Comparison of ENCODE assay signal across 8 cellular contexts in genomic region chr20:35767683-35768402, GRCh38. TPM values are rescaled to one million over a fixed set of nuclear protein-coding genes. Genes with fewer than 3 reads are reported as not detected.
A peak's percentile ranks its signal among the peaks of the same experiment; 100 is the strongest.
DNase-seq lines count a peak whose midpoint lies in the region; ATAC-seq and TF ChIP-seq lines count a peak whose summit lies in the region.
"Not testable (repeated sequence)": the region's sequence is repeated elsewhere in the genome, so short reads cannot be mapped to it uniquely, and the experiment has no call there.

No MANE protein-coding gene starts in this region.

- DNase-seq in OCI-M1 (lab: John Stamatoyannopoulos, UW) (peak; percentile 24), activated T-cell treated with anti-CD3 and anti-CD28 coated beads for 24 hours (ENCODE audit: low read depth) (peak; percentile 52), spleen (peak; percentile 91), uterus (peak; percentile 49 to 67)

- H3K27me3 ChIP-seq in duodenal mucosa (ENCODE audit: control insufficient read depth in 1 of 2, insufficient read depth in 2 of 2, low read length in 2 of 2); liver (ENCODE audit: control insufficient read depth in 4 of 4, insufficient read depth in 4 of 4, low read length in 3 of 4); spleen (replicated peaks in 1 of 7); uterus: not testable (repeated sequence)

- ATAC-seq in GM18870 (IDR thresholded peaks at IDR 0.05; ENCODE audit: unreplicated experiment), result peak; percentile 45
- peak; percentile 53 for ATAC-seq in HG03064 (IDR thresholded peaks at IDR 0.05; ENCODE audit: low read depth, unreplicated experiment)

- H3K9ac ChIP-seq in duodenal mucosa (ENCODE audit: low read depth in 1 of 2, low read length in 2 of 2), result not testable (repeated sequence)
- peak overlapping the region in 1 of 2 donors; percentile 86 for H3K9ac ChIP-seq in liver (ENCODE audit: low read depth in 1 of 2, low read length in 2 of 2)

- H3K36me3 ChIP-seq in duodenal mucosa (ENCODE audit: control insufficient read depth in 1 of 2, insufficient read depth in 2 of 2, low read length in 2 of 2); liver (ENCODE audit: control insufficient read depth in 4 of 4, insufficient read depth in 3 of 4, low read depth in 1 of 4, low read length in 3 of 4); spleen; uterus: not testable (repeated sequence)

- H3K27ac ChIP-seq in duodenal mucosa (ENCODE audit: low read depth, low read length) (peak overlapping the region; percentile 80), liver (ENCODE audit: low read depth in 1 of 2, low read length in 2 of 2) (peak overlapping the region; percentile 65 to 87), spleen (peak overlapping the region; percentile 86 to 99 (median 94)), uterus (peak overlapping the region; percentile 96 to 97)

- intact Hi-C loops in spleen (cut with DNase I; ENCODE audit: low total_unique reads); uterus (cut with DNase I; ENCODE audit: low total_unique reads): not testable (repeated sequence)

- H3K4me1 ChIP-seq in duodenal mucosa (ENCODE audit: control insufficient read depth in 1 of 2, insufficient read depth in 2 of 2, low read length in 2 of 2), result peaks cover 20 to 27% of the 10 kb centered on the region in 2 donors
- peaks cover 0 to 12% (median 4%) of the 10 kb centered on the region in 4 donors for H3K4me1 ChIP-seq in liver (ENCODE audit: control insufficient read depth in 4 of 4, insufficient read depth in 4 of 4, low read length in 3 of 4)
- peaks cover 37 to 80% (median 59%) of the 10 kb centered on the region in 6 donors for H3K4me1 ChIP-seq in spleen
- H3K4me1 ChIP-seq in uterus, result not testable (repeated sequence)

- TF ChIP-seq POLR2A in spleen (IDR thresholded peaks at IDR 0.05), result peak; percentile 39 to 73 (median 68)
- TF ChIP-seq POLR2A in uterus (IDR thresholded peaks at IDR 0.05), result peak in 1 of 2 donors; percentile 46

- H3K9me3 ChIP-seq in duodenal mucosa (ENCODE audit: control insufficient read depth in 1 of 2, low read length in 2 of 2); liver (ENCODE audit: control insufficient read depth in 4 of 4, low read length in 3 of 4); spleen; uterus: not testable (repeated sequence)

- TF ChIP-seq RAD21 in liver (IDR thresholded peaks at IDR 0.05), result not testable (repeated sequence)

- not testable (repeated sequence) for TF ChIP-seq CTCF in liver (IDR thresholded peaks at IDR 0.05; ENCODE audit: low read depth, low read length, missing input control); spleen (IDR thresholded peaks at IDR 0.05 in 8 of 11, conservative IDR thresholded peaks at IDR 0.05 in 3 of 11); uterus (IDR thresholded peaks at IDR 0.05)

- not testable (repeated sequence) for H3K4me3 ChIP-seq in duodenal mucosa (ENCODE audit: low read depth in 1 of 2, low read length in 2 of 2); liver (ENCODE audit: low read depth in 1 of 3, low read length in 3 of 3); uterus
- peak overlapping the region in 3 of 8 donors; percentile 4 to 60 (median 5) for H3K4me3 ChIP-seq in spleen

- WGBS in liver, result 67% methylated on average over 12 of the region's 12 CpGs
- WGBS in spleen, 5 donors, result 19 to 24% (median 23%) methylated on average over 11 to 12 of the region's 12 CpGs

TF ChIP-seq in liver, 16 proteins besides CTCF, POLR2A, EP300 and RAD21:
- TF ChIP-seq YY1 (IDR thresholded peaks at IDR 0.05), result peak; percentile 31
- TF ChIP-seq NR2F2 (IDR thresholded peaks at IDR 0.05), result peak; percentile 84
- TF ChIP-seq MAX (IDR thresholded peaks at IDR 0.05), result peak; percentile 27
- peak; percentile 18 to 29 for TF ChIP-seq RXRA (IDR thresholded peaks at IDR 0.05)
- TF ChIP-seq TAF1 (conservative IDR thresholded peaks at IDR 0.05), result peak; percentile 57
- peak; percentile 64 for TF ChIP-seq SP1 (IDR thresholded peaks at IDR 0.05)

RNA-seq across cellular contexts. Expression of gene PHF20, which starts 4.0 kb away (rescaled TPM):
- total RNA-seq in liver (10 to 100 TPM; 10.7 to 11.7 TPM), spleen (10 to 100 TPM; 49.9 to 89.9 (median 69.4) TPM), uterus (100 to 1,000 TPM in 1 of 4 donors, 10 to 100 TPM in 3; 35.3 to 109 (median 76.5) TPM)
- polyA plus RNA-seq in liver (1 to 10 TPM; 5.1 to 9.9 TPM), spleen (10 to 100 TPM; 40.0 to 49.3 (median 45.3) TPM)

RNA-seq across cellular contexts. Expression of gene RBM39, which starts 25.8 kb away (rescaled TPM):
- total RNA-seq in liver (100 to 1,000 TPM; 209 to 211 TPM), spleen (100 to 1,000 TPM; 386 to 649 (median 405) TPM), uterus (100 to 1,000 TPM; 232 to 592 (median 389) TPM)
- polyA plus RNA-seq in liver (100 to 1,000 TPM in 1 of 2 donors, 10 to 100 TPM in 1; 57.2 to 188 TPM), spleen (100 to 1,000 TPM; 287 to 638 (median 423) TPM)

Comparison
In these comparisons a context has a peak if more than half of its experiments do, and no peak if none do; other contexts are left out.
1. DNase-seq: peak in every context shown above with its lines; median percentile 91 in spleen; 58 in uterus; 52 in activated T-cell treated with anti-CD3 and anti-CD28 coated beads for 24 hours; 24 in OCI-M1.